8 cellular contexts compared by ENCODE assay signal in genomic region chr1:151340870-151341754, GRCh38. TPM values are rescaled to one million over a fixed set of nuclear protein-coding genes. Genes with fewer than 3 reads are reported as not detected.
A peak's percentile ranks its signal among the peaks of the same experiment; 100 is the strongest.
DNase-seq lines count a peak whose midpoint lies in the region; ATAC-seq and TF ChIP-seq lines count a peak whose summit lies in the region.

No MANE protein-coding gene starts in this region.

- peaks cover 3 to 8% of the 10 kb centered on the region in 2 donors for H3K36me3 Mint-ChIP-seq in activated T-cell treated with anti-CD3 and anti-CD28 coated beads, Interleukin-2, amount 50 U/mL, for 72 hours (ENCODE audit: insufficient read depth in 2 of 2)
- H3K36me3 Mint-ChIP-seq in nephron progenitor cell (ENCODE audit: low read depth) = peaks cover 34% of the 10 kb centered on the region
- H3K36me3 Mint-ChIP-seq in type B pancreatic cell = peaks cover 8% of the 10 kb centered on the region

- no peaks in the 10 kb centered on the region for H3K27me3 ChIP-seq in OCI-LY1 (ENCODE audit: insufficient read depth, low read length)

- H3K4me3 ChIP-seq in GM12865 (ENCODE audit: low read depth, low read length) (no peak overlapping the region), OCI-LY1 (ENCODE audit: low read depth, low read length, poor library complexity, severe bottlenecking) (no peak overlapping the region), fibroblast of mammary gland (ENCODE audit: control insufficient read depth, low read depth, low read length) (no peak overlapping the region)

- in situ Hi-C loops in KBM-7 (cut with MboI; ENCODE audit: low pct_unique_long_range_greater_than_20kb, low sequenced_read_pairs) = no loop called here

- peak; percentile 86 to 89 for ATAC-seq in activated T-cell treated with anti-CD3 and anti-CD28 coated beads, Interleukin-2, amount 50 U/mL, for 72 hours (replicated peaks in 1 of 2)
- ATAC-seq in HG02938 (IDR thresholded peaks at IDR 0.05; ENCODE audit: unreplicated experiment) = no peak

- no peak overlapping the region for H2AFZ ChIP-seq in OCI-LY1 (ENCODE audit: low read length)

- H3K27me3 Mint-ChIP-seq in activated T-cell treated with anti-CD3 and anti-CD28 coated beads, Interleukin-2, amount 50 U/mL, for 72 hours (ENCODE audit: low read depth) = no peaks in the 10 kb centered on the region
- H3K27me3 Mint-ChIP-seq in nephron progenitor cell (ENCODE audit: low read depth, poor library complexity) (peaks cover 5% of the 10 kb centered on the region), type B pancreatic cell (no peaks in the 10 kb centered on the region)

- H4K20me1 ChIP-seq in OCI-LY1 (ENCODE audit: insufficient read depth, low read length) = no peaks in the 10 kb centered on the region

- peaks cover 23% of the 10 kb centered on the region for H3K4me1 Mint-ChIP-seq in activated T-cell treated with anti-CD3 and anti-CD28 coated beads, Interleukin-2, amount 50 U/mL, for 72 hours (ENCODE audit: low read depth)
- H3K4me1 Mint-ChIP-seq in nephron progenitor cell = peaks cover 46% of the 10 kb centered on the region
- H3K4me1 Mint-ChIP-seq in type B pancreatic cell (ENCODE audit: unreplicated experiment) = peaks cover 13% of the 10 kb centered on the region

- TF ChIP-seq CTCF in GM12865 (IDR thresholded peaks at IDR 0.05; ENCODE audit: insufficient read depth, low read depth, low read length, missing control alignments) (peak; percentile 61), OCI-LY1 (IDR thresholded peaks at IDR 0.05; ENCODE audit: low read length) (peak; percentile 78), fibroblast of mammary gland (conservative IDR thresholded peaks at IDR 0.05; ENCODE audit: control insufficient read depth, insufficient read depth, low read depth, low read length) (peak; percentile 68), nephron progenitor cell (IDR thresholded peaks at IDR 0.05) (peak; percentile 58), type B pancreatic cell (conservative IDR thresholded peaks at IDR 0.05) (peak; percentile 86)

- H3K79me2 ChIP-seq in OCI-LY1 (ENCODE audit: insufficient read depth, low read length) = no peaks in the 10 kb centered on the region

- H3K36me3 ChIP-seq in OCI-LY1 (ENCODE audit: insufficient read depth, low read length) = peaks cover 48% of the 10 kb centered on the region

- no peaks in the 10 kb centered on the region for H3K9me2 ChIP-seq in OCI-LY1 (ENCODE audit: low read depth, low read length)

- peak; percentile 76 for DNase-seq in GM12865 (ENCODE audit: low read depth)
- peak; percentile 84 for DNase-seq in KBM-7
- peak; percentile 55 to 60 for DNase-seq in activated T-cell treated with anti-CD3 and anti-CD28 coated beads, Interleukin-2, amount 50 U/mL, for 72 hours
- peak; percentile 87 for DNase-seq in fibroblast of mammary gland (ENCODE audit: low read depth)
- peak; percentile 51 for DNase-seq in nephron progenitor cell
- no peak for DNase-seq in type B pancreatic cell (ENCODE audit: extremely low spot score, unreplicated experiment)

- peaks cover 20% of the 10 kb centered on the region for H3K4me1 ChIP-seq in OCI-LY1 (ENCODE audit: insufficient read depth, low read length, severe bottlenecking)

- no peaks in the 10 kb centered on the region for H3K9me3 ChIP-seq in OCI-LY1 (ENCODE audit: low read length)

- peaks cover 7% of the 10 kb centered on the region; the same call in 1 of the 2 replicates for H3F3A ChIP-seq in OCI-LY1 (ENCODE audit: insufficient read depth, low read length)

- H3K27ac Mint-ChIP-seq in activated T-cell treated with anti-CD3 and anti-CD28 coated beads, Interleukin-2, amount 50 U/mL, for 72 hours = peak overlapping the region; percentile 2
- H3K27ac Mint-ChIP-seq in nephron progenitor cell (peak overlapping the region; percentile 94), type B pancreatic cell (peak overlapping the region; percentile 15)

- H3K27ac ChIP-seq in OCI-LY1 (ENCODE audit: low read depth, low read length, poor library complexity, severe bottlenecking) = peak overlapping the region; percentile 60

- H3K4me3 Mint-ChIP-seq in activated T-cell treated with anti-CD3 and anti-CD28 coated beads, Interleukin-2, amount 50 U/mL, for 72 hours = no peak overlapping the region
- H3K4me3 Mint-ChIP-seq in nephron progenitor cell (no peak overlapping the region), type B pancreatic cell (peak overlapping the region; percentile 7)

- no peak overlapping the region for H3K9ac ChIP-seq in OCI-LY1 (ENCODE audit: low read length)

- H3K4me2 ChIP-seq in OCI-LY1 (ENCODE audit: low read length) = no peak overlapping the region

- no peaks in the 10 kb centered on the region for H3K9me3 Mint-ChIP-seq in activated T-cell treated with anti-CD3 and anti-CD28 coated beads, Interleukin-2, amount 50 U/mL, for 72 hours
- H3K9me3 Mint-ChIP-seq in nephron progenitor cell (no peaks in the 10 kb centered on the region), type B pancreatic cell (no peaks in the 10 kb centered on the region)

RNA-seq across cellular contexts. Expression of gene RFX5, which starts 5.9 kb away (rescaled TPM):
- 10 to 100 TPM; 67.6 to 95.4 TPM for total RNA-seq in activated T-cell treated with anti-CD3 and anti-CD28 coated beads, Interleukin-2, amount 50 U/mL, for 72 hours
- 27.3 and 66.5 TPM in 2 replicates for total RNA-seq in type B pancreatic cell (ENCODE audit: low replicate concordance)

RNA-seq across cellular contexts. Expression of gene PI4KB, which starts 13.9 kb away (rescaled TPM):
- 10 to 100 TPM; 64.8 to 71.4 TPM for total RNA-seq in activated T-cell treated with anti-CD3 and anti-CD28 coated beads, Interleukin-2, amount 50 U/mL, for 72 hours
- 59.6 and 60.7 TPM in 2 replicates for total RNA-seq in type B pancreatic cell (ENCODE audit: low replicate concordance)

RNA-seq across cellular contexts. Expression of gene SELENBP1, which starts 31.4 kb away (rescaled TPM):
- not detected for total RNA-seq in activated T-cell treated with anti-CD3 and anti-CD28 coated beads, Interleukin-2, amount 50 U/mL, for 72 hours
- 20.5 and 39.2 TPM in 2 replicates for total RNA-seq in type B pancreatic cell (ENCODE audit: low replicate concordance)

RNA-seq across cellular contexts. Expression of gene PSMB4, which starts 58.3 kb away (rescaled TPM):
- 100 to 1,000 TPM; 297 to 301 TPM for total RNA-seq in activated T-cell treated with anti-CD3 and anti-CD28 coated beads, Interleukin-2, amount 50 U/mL, for 72 hours
- total RNA-seq in type B pancreatic cell (ENCODE audit: low replicate concordance) = 241 and 243 TPM in 2 replicates

RNA-seq across cellular contexts. Expression of gene ZNF687, which starts 59.0 kb away (rescaled TPM):
- 10 to 100 TPM; 39.9 to 40.3 TPM for total RNA-seq in activated T-cell treated with anti-CD3 and anti-CD28 coated beads, Interleukin-2, amount 50 U/mL, for 72 hours
- total RNA-seq in type B pancreatic cell (ENCODE audit: low replicate concordance) = 29.6 and 31.7 TPM in 2 replicates

Comparison
In these comparisons a context has a peak if more than half of its experiments do, and no peak if none do; other contexts are left out.
1. H3K27ac Mint-ChIP-seq: peak in every context shown above with its lines; median percentile 94 in nephron progenitor cell; 15 in type B pancreatic cell; 2 in activated T-cell treated with anti-CD3 and anti-CD28 coated beads, Interleukin-2, amount 50 U/mL, for 72 hours.
2. RNA of gene SELENBP1, which starts 31.4 kb away (total RNA-seq): 20.5 to 39.2 TPM in type B pancreatic cell; not detected in activated T-cell treated with anti-CD3 and anti-CD28 coated beads, Interleukin-2, amount 50 U/mL, for 72 hours; every median in the first group is over 10 times any median in the second.
3. Peak in every context shown above with its lines, with median percentiles within 50 percentile points of each other: CTCF ChIP-seq.